In the genomic region with DNA sequence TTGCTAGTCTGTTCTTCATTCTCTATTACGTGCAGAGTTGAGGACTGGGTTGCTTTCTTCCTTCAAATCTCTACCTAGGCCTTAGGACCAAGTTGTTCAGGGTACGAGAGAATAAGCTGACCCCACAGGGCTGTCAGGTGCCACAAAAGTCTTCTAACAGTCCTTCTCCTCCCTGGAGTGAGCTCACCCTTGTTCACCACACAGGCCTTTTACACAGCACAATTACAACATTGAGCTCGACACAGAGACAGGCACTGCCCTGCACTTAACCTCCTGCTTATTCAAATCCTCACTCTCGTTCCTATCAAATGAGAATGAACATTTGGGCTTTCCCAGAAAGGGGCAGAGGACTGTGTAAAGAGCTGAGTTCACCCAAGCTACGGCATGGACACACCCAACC, we compare ENCODE assay signal across 14 cellular contexts. TPM values are rescaled to one million over a fixed set of nuclear protein-coding genes. Genes with fewer than 3 reads are reported as not detected.
DNase-seq lines count a peak whose midpoint lies in the region; TF ChIP-seq lines count a peak whose summit lies in the region.
"Had no signal": no experiment of that assay in that cellular context is flagged by ENCODE, and none has a peak within 500 bp of the region (broad histone marks: within the 10 kb centered on the region; RNA-seq: fewer than 3 reads in every experiment).

No MANE protein-coding gene starts in this region.

- TF ChIP-seq EP300 in transverse colon (IDR thresholded peaks at IDR 0.05; ENCODE audit: low read depth), result no peak

- H3K9me2 ChIP-seq in OCI-LY7 (ENCODE audit: insufficient read depth, low read length), result no peaks in the 10 kb centered on the region

- BruUV-seq in Calu3 (replicated peaks; lab: Mats Ljungman, UMichigan) (no TSS peak), OCI-LY7 (replicated peaks; lab: Mats Ljungman, UMichigan) (no TSS peak)

- 86 to 90% methylated on average over 2 to 5 of the region's 5 CpGs for WGBS in transverse colon (ENCODE audit: low coverage in 1 of 2), 2 donors

- intact Hi-C loops in Calu3 (cut with micrococcal nuclease; ENCODE audit: unreplicated experiment) (no loop called here), posterior vena cava (cut with DNase I) (no loop called here), transverse colon (cut with DNase I; ENCODE audit: low total_unique reads) (no loop called here), OCI-LY7 (cut with micrococcal nuclease; ENCODE audit: unreplicated experiment) (no loop called here)

- no peaks in the 10 kb centered on the region for H3K79me2 ChIP-seq in OCI-LY7 (ENCODE audit: insufficient read depth, low read depth, low read length)
- no peaks in the 10 kb centered on the region for H3K79me2 ChIP-seq in osteoblast (ENCODE audit: insufficient read depth, low read length)

- H3K36me3 ChIP-seq in SJSA1, result peaks cover 14% of the 10 kb centered on the region
- H3K36me3 ChIP-seq in transverse colon, result no peaks in the 10 kb centered on the region
- H3K36me3 ChIP-seq in OCI-LY7 (ENCODE audit: insufficient read depth, low read length), result no peaks in the 10 kb centered on the region
- H3K36me3 ChIP-seq in osteoblast (ENCODE audit: insufficient read depth, low read length), result no peaks in the 10 kb centered on the region
- H3K36me3 ChIP-seq: prostate gland had no signal

- DNase-seq in Calu3 (no peak), SJSA1 (ENCODE audit: low read depth in 1 of 2, low spot score in 2 of 2) (no peak), globus pallidus (ENCODE audit: low spot score) (peak; percentile 87), posterior vena cava (ENCODE audit: low spot score) (peak; percentile 4), transverse colon (no peak), OCI-LY7 (ENCODE audit: low spot score) (no peak), osteoblast (ENCODE audit: insufficient read length, low spot score, missing footprints) (no peak)
- DNase-seq in activated naive CD4-positive, alpha-beta T cell (lab: John Stamatoyannopoulos, UW), result no peak
- DNase-seq: activated CD4-positive, alpha-beta T cell treated with anti-CD3 and anti-CD28 coated beads, Interleukin-2, amount 10 ng/mL, durations not matched to agents 24 days and 14 days; activated gamma-delta T cell; NCI-H1436 had no signal

- H2AFZ ChIP-seq in OCI-LY7 (ENCODE audit: low read length) (no peak overlapping the region), osteoblast (ENCODE audit: low read length) (no peak overlapping the region)

- in situ Hi-C loops in transverse colon (cut with MboI; ENCODE audit: low pct_ligation_motif_present in 1 of 4, low pct_unique_long_range_greater_than_20kb in 1 of 4, low sequenced_read_pairs in 3 of 4), result no loop called here

- CTCF ChIA-PET in Calu3 (lab: Charles Lee), result no interaction called here
- CTCF ChIA-PET in OCI-LY7 (lab: Charles Lee; ENCODE audit: unreplicated experiment), result no interaction called here

- no peaks in the 10 kb centered on the region for H3K9me3 Mint-ChIP-seq in Calu3 (ENCODE audit: low read depth, unreplicated experiment)
- H3K9me3 Mint-ChIP-seq: activated CD4-positive, alpha-beta T cell treated with anti-CD3 and anti-CD28 coated beads, Interleukin-2, amount 10 ng/mL, durations not matched to agents 24 days and 14 days had no signal

- H3K4me2 ChIP-seq in OCI-LY7 (ENCODE audit: low read length), result no peak overlapping the region
- no peak overlapping the region for H3K4me2 ChIP-seq in osteoblast (ENCODE audit: insufficient read depth, low read length)

- no peaks in the 10 kb centered on the region for H3K27me3 Mint-ChIP-seq in Calu3 (ENCODE audit: unreplicated experiment)
- H3K27me3 Mint-ChIP-seq: activated CD4-positive, alpha-beta T cell treated with anti-CD3 and anti-CD28 coated beads, Interleukin-2, amount 10 ng/mL, durations not matched to agents 24 days and 14 days had no signal

- no peaks in the 10 kb centered on the region for H3K27me3 ChIP-seq in SJSA1 (replicated peaks)
- peaks cover 7% of the 10 kb centered on the region for H3K27me3 ChIP-seq in transverse colon
- no peaks in the 10 kb centered on the region for H3K27me3 ChIP-seq in osteoblast (ENCODE audit: insufficient read depth, low read length)

- TF ChIP-seq POLR2A in transverse colon (IDR thresholded peaks at IDR 0.05), result no peak

- 0 out of 2 replicates have a peak overlapping the region, but pooled peaks have one; percentile 24 for H3K27ac ChIP-seq in SJSA1
- no peak overlapping the region for H3K27ac ChIP-seq in transverse colon
- no peak overlapping the region for H3K27ac ChIP-seq in OCI-LY7 (ENCODE audit: low read depth, low read length, poor library complexity, severe bottlenecking)
- H3K27ac ChIP-seq in osteoblast (ENCODE audit: low read depth, low read length), result no peak overlapping the region
- H3K27ac ChIP-seq: prostate gland had no signal

- peaks cover 49% of the 10 kb centered on the region for H3K4me1 Mint-ChIP-seq in Calu3 (ENCODE audit: low read depth, unreplicated experiment)

- H3K4me3 Mint-ChIP-seq in Calu3 (ENCODE audit: low read depth, unreplicated experiment), result peak overlapping the region; percentile 11
- H3K4me3 Mint-ChIP-seq: activated CD4-positive, alpha-beta T cell treated with anti-CD3 and anti-CD28 coated beads, Interleukin-2, amount 10 ng/mL, durations not matched to agents 24 days and 14 days had no signal

- H3K4me1 ChIP-seq in SJSA1 (replicated peaks) (peaks cover 60% of the 10 kb centered on the region), transverse colon (peaks cover 0 to 37% (median 24%) of the 10 kb centered on the region in 4 donors), OCI-LY7 (ENCODE audit: insufficient read depth, low read length, poor library complexity, severe bottlenecking) (peaks cover 6% of the 10 kb centered on the region), osteoblast (ENCODE audit: insufficient read depth, low read length) (peaks cover 24% of the 10 kb centered on the region)
- H3K4me1 ChIP-seq: prostate gland had no signal

- H3K9me3 ChIP-seq in SJSA1 (replicated peaks), result peaks cover 4% of the 10 kb centered on the region; the same call in 1 of the 2 replicates
- H3K9me3 ChIP-seq in transverse colon, result no peaks in the 10 kb centered on the region
- H3K9me3 ChIP-seq in OCI-LY7 (ENCODE audit: low read length), result no peaks in the 10 kb centered on the region
- no peaks in the 10 kb centered on the region for H3K9me3 ChIP-seq in osteoblast (ENCODE audit: low read depth, low read length)
- H3K9me3 ChIP-seq: prostate gland had no signal

- peaks cover 32% of the 10 kb centered on the region for H3K36me3 Mint-ChIP-seq in Calu3 (ENCODE audit: insufficient read depth, unreplicated experiment)

- H4K20me1 ChIP-seq in OCI-LY7 (ENCODE audit: insufficient read depth, low read length), result no peaks in the 10 kb centered on the region
- H4K20me1 ChIP-seq in osteoblast (ENCODE audit: insufficient read depth, low read length), result no peaks in the 10 kb centered on the region

- no peak overlapping the region for H3K27ac Mint-ChIP-seq in Calu3 (ENCODE audit: unreplicated experiment)

- POLR2A ChIA-PET in OCI-LY7 (lab: Charles Lee), result interaction anchor here (1.5 kb wide), 1 partner anchor 14 kb away, joined by 3 read pairs; no protein-coding TSS in a partner anchor

- H3K4me3 ChIP-seq in SJSA1 (no peak overlapping the region), transverse colon (no peak overlapping the region), OCI-LY7 (ENCODE audit: low read depth, low read length, poor library complexity, severe bottlenecking) (no peak overlapping the region), osteoblast (ENCODE audit: insufficient read depth, low read length) (no peak overlapping the region)
- H3K4me3 ChIP-seq: prostate gland had no signal

- no peak for TF ChIP-seq CTCF in Calu3 (IDR thresholded peaks at IDR 0.05; ENCODE audit: unreplicated experiment)
- TF ChIP-seq CTCF in transverse colon (IDR thresholded peaks at IDR 0.05), result no peak
- TF ChIP-seq CTCF in OCI-LY7 (conservative IDR thresholded peaks at IDR 0.05; ENCODE audit: low read length), result no peak
- TF ChIP-seq CTCF in osteoblast (IDR thresholded peaks at IDR 0.05; ENCODE audit: extremely low read depth, low read depth, low read length), result no peak

RNA-seq across cellular contexts. Expression of a gene that starts 2.4 kb away (rescaled TPM):
- total RNA-seq in Calu3 (2022) (34.0 and 45.3 TPM in 2 replicates), posterior vena cava (1 to 10 TPM; 8.0 to 9.7 TPM), transverse colon (10 to 100 TPM; 17.5 to 52.7 (median 26.8) TPM), OCI-LY7 (2022) (4.8 and 5.5 TPM in 2 replicates), osteoblast (7.1 and 9.8 TPM in 2 replicates)
- 30.8 and 38.2 TPM in 2 replicates for total RNA-seq in SJSA1 (2014; rRNA removed; shearing (Covaris generic))
- 0.41 and 1.4 TPM in 2 replicates for total RNA-seq in OCI-LY7 (2014; rRNA removed; shearing (Covaris generic))

RNA-seq across cellular contexts. Expression of a gene that starts 35.8 kb away (rescaled TPM):
- total RNA-seq in Calu3 (2022) (0.76 and 1.1 TPM in 2 replicates), posterior vena cava (1 to 10 TPM in 1 of 2 donors, under 1 TPM in 1; 0.79 to 1.4 TPM), transverse colon (1 to 10 TPM in 2 of 4 donors, under 1 TPM in 1, not detected in 1; 0.64 to 2.2 (median 1.1) TPM), OCI-LY7 (2022) (6.7 and 9.8 TPM in 2 replicates), osteoblast (1.2 and 2.9 TPM in 2 replicates)
- total RNA-seq in SJSA1 (2014; rRNA removed; shearing (Covaris generic)), result 6.2 and 29.0 TPM in 2 replicates
- 0.21 and 1.0 TPM in 2 replicates for total RNA-seq in OCI-LY7 (2014; rRNA removed; shearing (Covaris generic))

RNA-seq across cellular contexts. Expression of a gene that starts 42.3 kb away (rescaled TPM):
- total RNA-seq in Calu3 (2022) (not detected in 2 replicates), posterior vena cava (not detected), transverse colon (not detected), OCI-LY7 (2022) (not detected in 2 replicates), osteoblast (not detected in 2 replicates)
- total RNA-seq in SJSA1 (2014; rRNA removed; shearing (Covaris generic)), result 0.56 and 1.2 TPM in 2 replicates
- total RNA-seq in OCI-LY7 (2014; rRNA removed; shearing (Covaris generic)), result not detected in 2 replicates
- total RNA-seq: activated CD4-positive, alpha-beta T cell treated with anti-CD3 and anti-CD28 coated beads, Interleukin-2, amount 10 ng/mL, durations not matched to agents 24 days and 14 days; HepG2; lower leg skin; prostate gland had no signal

Comparison
In these comparisons a context has a peak if more than half of its experiments do, and no peak if none do; other contexts are left out.
1. DNase-seq: peak in globus pallidus (single experiment) and posterior vena cava (single experiment); none in Calu3 (single experiment), SJSA1 (0 of 2), transverse colon (single experiment), OCI-LY7 (single experiment), activated naive CD4-positive, alpha-beta T cell (0 of 4) and osteoblast (single experiment).